12 cellular contexts compared by ENCODE assay signal in the genomic region with DNA sequence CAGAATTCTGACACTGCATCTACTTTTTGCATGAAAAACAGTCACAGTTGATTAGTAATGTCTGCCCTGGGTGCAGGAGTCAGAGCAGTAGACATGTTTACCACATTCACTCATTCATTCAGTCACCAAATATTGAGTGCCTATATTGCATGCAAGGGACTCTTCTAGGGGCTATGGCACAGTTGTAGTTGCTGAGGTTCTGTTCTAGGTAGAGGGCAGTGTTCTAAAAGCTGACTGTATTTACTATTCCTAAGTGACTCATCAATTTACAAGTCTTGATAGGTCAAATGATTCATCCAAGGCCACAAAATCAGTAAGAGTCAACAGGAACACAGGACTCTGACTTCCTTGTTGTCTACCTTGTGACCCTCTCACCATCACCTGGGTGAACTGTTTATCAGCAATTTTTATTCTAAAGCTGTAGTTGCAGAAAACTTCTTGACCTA.
DNase-seq lines count a peak whose midpoint lies in the region; ATAC-seq and TF ChIP-seq lines count a peak whose summit lies in the region.
"Had no signal": no experiment of that assay in that cellular context is flagged by ENCODE, and none has a peak within 500 bp of the region (broad histone marks: within the 10 kb centered on the region; RNA-seq: fewer than 3 reads in every experiment).

No MANE protein-coding gene starts in this region.

- peak overlapping the region in 1 of 2 donors; percentile 69 for H3K27ac Mint-ChIP-seq in T-cell
- H3K27ac Mint-ChIP-seq in WTC11, result no peak overlapping the region

- POLR2A ChIA-PET in T-cell (lab: Charles Lee), result no interaction called here
- POLR2A ChIA-PET in WTC11 (lab: Charles Lee), result no interaction called here

- H3K36me3 Mint-ChIP-seq in T-cell (peaks cover 3% of the 10 kb centered on the region), WTC11 (peaks cover 25% of the 10 kb centered on the region)

- H3K4me1 Mint-ChIP-seq in T-cell, result peaks cover 45 to 51% (median 48%) of the 10 kb centered on the region in 3 donors
- peaks cover 32% of the 10 kb centered on the region for H3K4me1 Mint-ChIP-seq in WTC11

- CTCF ChIA-PET in T-cell (lab: Charles Lee) (interaction anchor here in 1 of 2 donors (0.7 kb wide), 1 partner anchor 13 kb away, joined by 3 read pairs; no protein-coding TSS in a partner anchor), WTC11 (lab: Charles Lee) (no interaction called here)

- H3K4me1 ChIP-seq in sigmoid colon (no peaks in the 10 kb centered on the region), left ventricle myocardium inferior (peaks cover 25% of the 10 kb centered on the region)

- H3K27me3 Mint-ChIP-seq in T-cell (no peaks in the 10 kb centered on the region), WTC11 (ENCODE audit: low read depth) (peaks cover 4% of the 10 kb centered on the region)

- DNase-seq in A172 (ENCODE audit: low spot score) (peak; percentile 61), H4 (ENCODE audit: low spot score) (peak; percentile 59), T-cell (no peak), fibroblast of mammary gland (ENCODE audit: low read depth) (peak; percentile 72), sigmoid colon (no peak), left ventricle myocardium inferior (no peak), WTC11 (ENCODE audit: low spot score) (no peak)
- DNase-seq: activated CD8-positive, alpha-beta memory T cell treated with anti-CD3 and anti-CD28 coated beads, Interleukin-2, amount 50 U/mL, for 48 hours; DMS 273 treated with DMSO at 0.1 percent for 48 hours; MM.1S; Right ventricle myocardium superior had no signal

- no peaks in the 10 kb centered on the region for H3K36me3 ChIP-seq in sigmoid colon
- H3K36me3 ChIP-seq in left ventricle myocardium inferior, result no peaks in the 10 kb centered on the region

- peaks cover 4 to 10% (median 9%) of the 10 kb centered on the region in 3 donors for H3K9me3 Mint-ChIP-seq in T-cell
- H3K9me3 Mint-ChIP-seq in WTC11, result peaks cover 34% of the 10 kb centered on the region

- H3K27ac ChIP-seq in sigmoid colon (no peak overlapping the region), left ventricle myocardium inferior (replicated peaks) (no peak overlapping the region)

- H3K4me3 Mint-ChIP-seq in T-cell (no peak overlapping the region), WTC11 (no peak overlapping the region)

- ATAC-seq in T-cell (replicated peaks in 1 of 4), result peak in 3 of 4 experiments; percentile 12 to 35 (median 17)
- no peak for ATAC-seq in GM19467 (IDR thresholded peaks at IDR 0.05; ENCODE audit: unreplicated experiment)
- no peak for ATAC-seq in WTC11

- intact Hi-C loops in sigmoid colon (cut with DNase I) (no loop called here), left ventricle myocardium inferior (cut with micrococcal nuclease) (no loop called here)

- TF ChIP-seq EP300 in sigmoid colon (IDR thresholded peaks at IDR 0.05), result no peak

- H3K27me3 ChIP-seq in sigmoid colon (no peaks in the 10 kb centered on the region), left ventricle myocardium inferior (ENCODE audit: low read depth) (no peaks in the 10 kb centered on the region)

- H3K4me3 ChIP-seq in fibroblast of mammary gland (ENCODE audit: control insufficient read depth, low read depth, low read length) (no peak overlapping the region), sigmoid colon (no peak overlapping the region), left ventricle myocardium inferior (no peak overlapping the region)

- TF ChIP-seq CTCF in fibroblast of mammary gland (conservative IDR thresholded peaks at IDR 0.05; ENCODE audit: control insufficient read depth, insufficient read depth, low read depth, low read length), result peak; percentile 32
- no peak for TF ChIP-seq CTCF in sigmoid colon (IDR thresholded peaks at IDR 0.05)
- TF ChIP-seq CTCF in left ventricle myocardium inferior (IDR thresholded peaks at IDR 0.05; ENCODE audit: borderline replicate concordance), result no peak
- no peak for TF ChIP-seq CTCF in WTC11 (IDR thresholded peaks at IDR 0.05)

- TF ChIP-seq POLR2A in sigmoid colon (IDR thresholded peaks at IDR 0.05), result no peak

- H3K9me3 ChIP-seq in sigmoid colon (peaks cover 0 to 2% (median 0%) of the 10 kb centered on the region in 4 donors), left ventricle myocardium inferior (replicated peaks) (no peaks in the 10 kb centered on the region)

TF ChIP-seq in WTC11, 78 proteins besides CTCF, POLR2A, EP300 and RAD21:
- TF ChIP-seq MAX (CRISPR knock-in tag; IDR thresholded peaks at IDR 0.05), result no peak
- no peak for TF ChIP-seq ESRRA (CRISPR knock-in tag; IDR thresholded peaks at IDR 0.05; ENCODE audit: borderline replicate concordance)
- TF ChIP-seq ZNF512 (CRISPR knock-in tag; IDR thresholded peaks at IDR 0.05; ENCODE audit: borderline replicate concordance), result no peak
- no peak for TF ChIP-seq NR1H2 (CRISPR knock-in tag; IDR thresholded peaks at IDR 0.05)
- no peak for TF ChIP-seq GRHL2 (CRISPR knock-in tag; IDR thresholded peaks at IDR 0.05; ENCODE audit: insufficient replicate concordance, severe bottlenecking)
- no peak for TF ChIP-seq FOXK1 (CRISPR knock-in tag; IDR thresholded peaks at IDR 0.05)
- TF ChIP-seq OVOL2 (CRISPR knock-in tag; IDR thresholded peaks at IDR 0.05; ENCODE audit: borderline replicate concordance), result no peak
- TF ChIP-seq TP53 (CRISPR knock-in tag; IDR thresholded peaks at IDR 0.05), result no peak
- TF ChIP-seq ZNF423 (CRISPR knock-in tag; IDR thresholded peaks at IDR 0.05), result no peak
- TF ChIP-seq SP1 (CRISPR knock-in tag; conservative IDR thresholded peaks at IDR 0.05), result no peak
- no peak for TF ChIP-seq HMGA2 (CRISPR knock-in tag; IDR thresholded peaks at IDR 0.05)
- TF ChIP-seq ZNF671 (CRISPR knock-in tag; IDR thresholded peaks at IDR 0.05), result no peak
- TF ChIP-seq, protein P1, sequence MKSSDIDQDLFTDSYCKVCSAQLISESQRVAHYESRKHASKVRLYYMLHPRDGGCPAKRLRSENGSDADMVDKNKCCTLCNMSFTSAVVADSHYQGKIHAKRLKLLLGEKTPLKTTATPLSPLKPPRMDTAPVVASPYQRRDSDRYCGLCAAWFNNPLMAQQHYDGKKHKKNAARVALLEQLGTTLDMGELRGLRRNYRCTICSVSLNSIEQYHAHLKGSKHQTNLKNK (CRISPR knock-in tag; IDR thresholded peaks at IDR 0.05), result no peak
- no peak for TF ChIP-seq NFE2L1 (CRISPR knock-in tag; IDR thresholded peaks at IDR 0.05)
- TF ChIP-seq ATF3 (CRISPR knock-in tag; conservative IDR thresholded peaks at IDR 0.05), result no peak

Comparison
In these comparisons a context has a peak if more than half of its experiments do, and no peak if none do; other contexts are left out.
1. DNase-seq: peak in A172 (single experiment), H4 (single experiment) and fibroblast of mammary gland (single experiment); none in T-cell (0 of 34), sigmoid colon (single experiment), left ventricle myocardium inferior (single experiment) and WTC11 (single experiment).
2. ATAC-seq: peak in T-cell (3 of 4); none in GM19467 (single experiment) and WTC11 (single experiment).